17 cellular contexts compared by ENCODE assay signal in genomic region chr5:39093351-39093749, GRCh38. TPM values are rescaled to one million over a fixed set of nuclear protein-coding genes. Genes with fewer than 3 reads are reported as not detected.
DNase-seq lines count a peak whose midpoint lies in the region; ATAC-seq and TF ChIP-seq lines count a peak whose summit lies in the region.
"Had no signal": no experiment of that assay in that cellular context is flagged by ENCODE, and none has a peak within 500 bp of the region (broad histone marks: within the 10 kb centered on the region; RNA-seq: fewer than 3 reads in every experiment).

No MANE protein-coding gene starts in this region.

- 4% methylated on average over 1 of the region's 1 CpG for WGBS in SK-N-SH (ENCODE audit: low lambda C conversion rate)

- no peaks in the 10 kb centered on the region for H3K27me3 ChIP-seq in SK-N-SH (ENCODE audit: insufficient read depth)
- no peaks in the 10 kb centered on the region for H3K27me3 ChIP-seq in thoracic aorta (replicated peaks; ENCODE audit: insufficient read depth)

- peak; percentile 54 for ATAC-seq in SK-N-SH treated with all-trans-retinoic acid at 6 μM for 48 hours
- ATAC-seq in thoracic aorta (ENCODE audit: insufficient number of reproducible peaks, low FRiP score, low read depth): peak; percentile 55
- no peak for ATAC-seq in HG02970 (IDR thresholded peaks at IDR 0.05; ENCODE audit: low FRiP score, unreplicated experiment)
- no peak for ATAC-seq in GM21786 (IDR thresholded peaks at IDR 0.05; ENCODE audit: unreplicated experiment)
- ATAC-seq: naive thymus-derived CD4-positive, alpha-beta T cell had no signal

- TF ChIP-seq RAD21 in SK-N-SH (IDR thresholded peaks at IDR 0.05; ENCODE audit: low read length): no peak

- H4K20me1 ChIP-seq in SK-N-SH (ENCODE audit: insufficient read depth): no peaks in the 10 kb centered on the region

- H3K9me2 ChIP-seq in SK-N-SH: no peaks in the 10 kb centered on the region

- no peak overlapping the region for H3K4me2 ChIP-seq in SK-N-SH

- H3K4me3 ChIP-seq in SK-N-SH (ENCODE audit: low read depth in 2 of 2, low read length in 1 of 2): no peak overlapping the region
- H3K4me3 ChIP-seq in fibroblast of mammary gland (ENCODE audit: control insufficient read depth, low read depth, low read length): no peak overlapping the region
- H3K4me3 ChIP-seq in thoracic aorta: no peak overlapping the region

- peaks cover 6% of the 10 kb centered on the region for H3F3A ChIP-seq in SK-N-SH (replicated peaks; ENCODE audit: insufficient read depth)

- TF ChIP-seq EP300 in SK-N-SH (IDR thresholded peaks at IDR 0.05; ENCODE audit: borderline replicate concordance in 1 of 2, low read depth in 1 of 2, low read length in 1 of 2): no peak

- no peak overlapping the region for H2AFZ ChIP-seq in SK-N-SH (ENCODE audit: low read depth)
- H2AFZ ChIP-seq: parathyroid adenoma had no signal

- H3K9ac ChIP-seq in SK-N-SH: no peak overlapping the region
- H3K9ac ChIP-seq: parathyroid adenoma had no signal

- H3K4me1 ChIP-seq in SK-N-SH (ENCODE audit: control insufficient read depth in 1 of 2, insufficient read depth in 2 of 2, low read depth in 1 of 2, low read length in 1 of 2) (peaks cover 0 to 12% of the 10 kb centered on the region in 2 experiments; a peak in 1 of 4 replicates), thoracic aorta (ENCODE audit: control insufficient read depth in 1 of 2, low read depth in 2 of 2) (peaks cover 0 to 2% of the 10 kb centered on the region in 2 donors)
- H3K4me1 ChIP-seq: parathyroid adenoma had no signal

- H3K79me2 ChIP-seq in SK-N-SH (ENCODE audit: insufficient read depth): no peaks in the 10 kb centered on the region
- H3K79me2 ChIP-seq: parathyroid adenoma had no signal

- DNase-seq in SK-N-SH (no peak), RKO (ENCODE audit: low spot score) (peak; percentile 38), fibroblast of mammary gland (ENCODE audit: low read depth) (peak; percentile 63), thoracic aorta (ENCODE audit: low spot score) (no peak), NCI-H2081 treated with DMSO at 0.1 percent for 48 hours (lab: John Stamatoyannopoulos, UW) (no peak)
- DNase-seq: activated CD4-positive, CD25-positive, alpha-beta regulatory T cell; activated effector memory CD4-positive, alpha-beta T cell treated with Interleukin-2 at 50 U/mL for 16 hours; effector CD4-positive, alpha-beta T cell; naive thymus-derived CD4-positive, alpha-beta T cell; NCI-H1105; NCI-H526 had no signal

- TF ChIP-seq CTCF in SK-N-SH (IDR thresholded peaks at IDR 0.05) (no peak), fibroblast of mammary gland (conservative IDR thresholded peaks at IDR 0.05; ENCODE audit: control insufficient read depth, insufficient read depth, low read depth, low read length) (no peak), thoracic aorta (IDR thresholded peaks at IDR 0.05) (no peak)

- 0 out of 2 replicates have a peak, but pooled peaks cover 5% of the 10 kb centered on the region for H3K9me3 ChIP-seq in SK-N-SH
- no peaks in the 10 kb centered on the region for H3K9me3 ChIP-seq in thoracic aorta

- CTCF ChIA-PET in SK-N-SH (lab: Yijun Ruan, JAX): no interaction called here

- POLR2A ChIA-PET in SK-N-SH (lab: Yijun Ruan, JAX): no interaction called here

- H3K27ac ChIP-seq in SK-N-SH (ENCODE audit: low read depth in 2 of 2, low read length in 1 of 2) (peak overlapping the region in 1 of 2 experiments; percentile 33; a peak in 1 of 4 replicates), thoracic aorta (no peak overlapping the region)
- H3K27ac ChIP-seq: 22Rv1, C4-2B, parathyroid adenoma had no signal

- H3K36me3 ChIP-seq in SK-N-SH (replicated peaks in 1 of 2; ENCODE audit: control insufficient read depth in 1 of 2, insufficient read depth in 2 of 2, low read length in 1 of 2) (no peaks in the 10 kb centered on the region), thoracic aorta (no peaks in the 10 kb centered on the region)

TF ChIP-seq in SK-N-SH treated with all-trans-retinoic acid at 6 μM for 48 hours, 23 proteins besides CTCF, POLR2A, EP300 and RAD21:
- TF ChIP-seq PPARA (CRISPR knock-in tag; IDR thresholded peaks at IDR 0.05; ENCODE audit: borderline replicate concordance) (no peak), PATZ1 (CRISPR knock-in tag; IDR thresholded peaks at IDR 0.05; ENCODE audit: borderline replicate concordance) (no peak), ZNF8 (CRISPR knock-in tag; IDR thresholded peaks at IDR 0.05) (no peak), ZC3H10 (CRISPR knock-in tag; IDR thresholded peaks at IDR 0.05) (no peak), GLIS3 (CRISPR knock-in tag; IDR thresholded peaks at IDR 0.05) (no peak)

TF ChIP-seq in SK-N-SH, 30 proteins besides CTCF, POLR2A, EP300 and RAD21 (continues in another document):
- TF ChIP-seq RFX5 (IDR thresholded peaks at IDR 0.05; ENCODE audit: low read length): no peak
- no peak for TF ChIP-seq RCOR1 (IDR thresholded peaks at IDR 0.05; ENCODE audit: low read length)
- no peak for TF ChIP-seq NRF1 (IDR thresholded peaks at IDR 0.05; ENCODE audit: low read depth, low read length)
- TF ChIP-seq MXI1 (IDR thresholded peaks at IDR 0.05; ENCODE audit: low read depth, low read length): no peak
- TF ChIP-seq FOXM1 (IDR thresholded peaks at IDR 0.05; ENCODE audit: low read depth): no peak
- TF ChIP-seq IRF3 (IDR thresholded peaks at IDR 0.05; ENCODE audit: low read depth, low read length): no peak
- TF ChIP-seq CHD2 (IDR thresholded peaks at IDR 0.05; ENCODE audit: low read length, partially characterized antibody): no peak
- TF ChIP-seq SMC3 (IDR thresholded peaks at IDR 0.05; ENCODE audit: low read depth, low read length): no peak
- no peak for TF ChIP-seq SIN3A (IDR thresholded peaks at IDR 0.05; ENCODE audit: borderline replicate concordance, low read depth, low read length)
- TF ChIP-seq YY1 (IDR thresholded peaks at IDR 0.05; ENCODE audit: low read depth): no peak
- no peak for TF ChIP-seq ZBTB33 (IDR thresholded peaks at IDR 0.05; ENCODE audit: borderline replicate concordance, low read depth)
- no peak for TF ChIP-seq MEF2A (IDR thresholded peaks at IDR 0.05; ENCODE audit: borderline replicate concordance, low read depth)
- TF ChIP-seq NFIC (IDR thresholded peaks at IDR 0.05; ENCODE audit: borderline replicate concordance): no peak
- TF ChIP-seq REST (IDR thresholded peaks at IDR 0.05; ENCODE audit: low read depth, low read length): no peak

RNA-seq across cellular contexts. Expression of gene RICTOR, which starts 19.2 kb away (rescaled TPM):
- polyA plus RNA-seq in SK-N-SH (2012; rRNA removed): 1.6 and 2.6 TPM in 2 replicates
- 1.8 and 1.9 TPM in 2 replicates for polyA plus RNA-seq in SK-N-SH (2012; cell fraction: cytosol; rRNA removed)
- 3.3 and 9.0 TPM in 2 replicates for polyA plus RNA-seq in SK-N-SH (2012; cell fraction: nucleus; rRNA removed)
- total RNA-seq in thoracic aorta: 10 to 100 TPM; 35.6 to 50.4 TPM

Comparison
In these comparisons a context has a peak if more than half of its experiments do, and no peak if none do; other contexts are left out.
1. ATAC-seq: peak in SK-N-SH treated with all-trans-retinoic acid at 6 μM for 48 hours (single experiment) and thoracic aorta (single experiment); none in HG02970 (single experiment) and GM21786 (single experiment).
2. DNase-seq: peak in RKO (single experiment) and fibroblast of mammary gland (single experiment); none in SK-N-SH (single experiment), thoracic aorta (single experiment) and NCI-H2081 treated with DMSO at 0.1 percent for 48 hours (single experiment).